ENCODE assay signal across 8 cellular contexts in genomic region chr5:14871573-14872069, GRCh38. TPM values are rescaled to one million over a fixed set of nuclear protein-coding genes. Genes with fewer than 3 reads are reported as not detected.
DNase-seq lines count a peak whose midpoint lies in the region; ATAC-seq and TF ChIP-seq lines count a peak whose summit lies in the region.

Gene ANKH, minus strand, starts transcription at chr5:14871778. Its CDS starts 331 bp downstream, at chr5:14871447.

- H3K4me1 ChIP-seq in breast epithelium: no peaks in the 10 kb centered on the region

- peak; percentile 80 for ATAC-seq in HG02943 (IDR thresholded peaks at IDR 0.05; ENCODE audit: low read depth, unreplicated experiment)

- peak; percentile 54 for DNase-seq in SIG-M5 treated with dmso at 0.1 percent for 504 hours (lab: John Stamatoyannopoulos, UW; ENCODE audit: unreplicated experiment)
- no peak for DNase-seq in SIG-M5 (lab: John Stamatoyannopoulos, UW)
- DNase-seq in NCI-H2029 (lab: John Stamatoyannopoulos, UW): peak; percentile 60
- peak; percentile 60 to 62 for DNase-seq in breast epithelium (ENCODE audit: low spot score in 2 of 2)
- DNase-seq in iPS-NIHi7 (ENCODE audit: extremely low spot score): peak; percentile 87
- DNase-seq in smooth muscle cell of the brain vasculature (ENCODE audit: low read depth, low spot score): peak; percentile 33

- no peaks in the 10 kb centered on the region for H3K27me3 ChIP-seq in breast epithelium

- peak within 1 kb of the TSS; percentile 94 for H3K27ac ChIP-seq in VCaP
- H3K27ac ChIP-seq in breast epithelium: peak within 1 kb of the TSS; percentile 95 to 99

- TF ChIP-seq POLR2A in breast epithelium (IDR thresholded peaks at IDR 0.05): no peak

- no peaks in the 10 kb centered on the region for H3K9me3 ChIP-seq in breast epithelium

- intact Hi-C loops in breast epithelium (cut with DNase I; ENCODE audit: low total_unique reads): loop anchor here (10.0 kb wide), 1 partner anchor 157 kb away; no protein-coding TSS in a partner anchor

- TF ChIP-seq CTCF in VCaP (conservative IDR thresholded peaks at IDR 0.05) (peak; percentile 88), breast epithelium (IDR thresholded peaks at IDR 0.05) (peak in 1 of 3 donors; percentile 34)

- H3K36me3 ChIP-seq in breast epithelium: no peaks in the 10 kb centered on the region

- H3K4me3 ChIP-seq in breast epithelium: peak within 1 kb of the TSS; percentile 80 to 91 (median 80)

RNA-seq across cellular contexts. Expression of gene ANKH, which starts in this region (rescaled TPM):
- total RNA-seq in breast epithelium: 10 to 100 TPM; 31.5 to 83.1 (median 52.1) TPM
